In genomic region chr5:135560858-135561257, GRCh38 we compare ENCODE assay signal across 8 cellular contexts. TPM values are rescaled to one million over a fixed set of nuclear protein-coding genes. Genes with fewer than 3 reads are reported as not detected.
A peak's percentile ranks its signal among the peaks of the same experiment; 100 is the strongest.
DNase-seq lines count a peak whose midpoint lies in the region; ATAC-seq and TF ChIP-seq lines count a peak whose summit lies in the region.

No MANE protein-coding gene starts in this region.

- H3K27me3 ChIP-seq in CD4-positive, alpha-beta T cell (ENCODE audit: control insufficient read depth, insufficient read depth, low read length) = peaks cover 15% of the 10 kb centered on the region

- peak; percentile 68 for ATAC-seq in CD4-positive, alpha-beta T cell (ENCODE audit: poor library complexity)
- peak; percentile 99 for ATAC-seq in HG03354 (IDR thresholded peaks at IDR 0.05; ENCODE audit: poor library complexity, severe bottlenecking, unreplicated experiment)

- peak; percentile 49 for TF ChIP-seq CTCF in CD4-positive, alpha-beta T cell (IDR thresholded peaks at IDR 0.05)

- H3K4me3 Mint-ChIP-seq in CD4-positive, alpha-beta T cell = no peak overlapping the region

- POLR2A ChIA-PET in CD4-positive, alpha-beta T cell (lab: Charles Lee) = no interaction called here

- H3K27me3 Mint-ChIP-seq in CD4-positive, alpha-beta T cell = peaks cover 52% of the 10 kb centered on the region

- no peaks in the 10 kb centered on the region for H3K36me3 Mint-ChIP-seq in CD4-positive, alpha-beta T cell (ENCODE audit: low read depth)

- no peak overlapping the region for H3K27ac ChIP-seq in CD4-positive, alpha-beta T cell (ENCODE audit: low read depth, low read length)

- H3K9me3 Mint-ChIP-seq in CD4-positive, alpha-beta T cell = no peaks in the 10 kb centered on the region

- DNase-seq in CD4-positive, alpha-beta T cell = peak; percentile 12 to 60 (median 38)
- DNase-seq in GM19240 (ENCODE audit: insufficient read length, low spot score) = peak; percentile 76
- DNase-seq in NCI-H510A (lab: John Stamatoyannopoulos, UW) = peak; percentile 29
- peak; percentile 52 for DNase-seq in activated CD4-positive, alpha-beta T cell treated with anti-CD3 and anti-CD28 coated beads, Interleukin-2, amount 50 U/mL, for 1 hour
- DNase-seq in effector CD4-positive, alpha-beta T cell = peak; percentile 12
- peak; percentile 90 for DNase-seq in midbrain (lab: John Stamatoyannopoulos, UW)
- DNase-seq in stimulated activated CD8-positive, alpha-beta memory T cell treated with anti-CD3 and anti-CD28 coated beads, Interleukin-7, amount 100 ng/mL, for 4 hours (ENCODE audit: low read depth in 2 of 2) = peak; percentile 15 to 29

- peaks cover 6% of the 10 kb centered on the region for H3K4me1 Mint-ChIP-seq in CD4-positive, alpha-beta T cell (ENCODE audit: low read depth)

- H3K9me3 ChIP-seq in CD4-positive, alpha-beta T cell (ENCODE audit: control insufficient read depth, low read length) = no peaks in the 10 kb centered on the region

- no peak overlapping the region for H3K27ac Mint-ChIP-seq in CD4-positive, alpha-beta T cell

- intact Hi-C loops in CD4-positive, alpha-beta T cell (cut with DNase I, micrococcal nuclease) = no loop called here

- CTCF ChIA-PET in CD4-positive, alpha-beta T cell (lab: Charles Lee) = interaction anchor here (0.8 kb wide), 1 partner anchor 12 kb away, joined by 3 read pairs; no protein-coding TSS in a partner anchor

RNA-seq across cellular contexts. Expression of gene CXCL14, which starts 17.9 kb away (rescaled TPM):
- total RNA-seq in CD4-positive, alpha-beta T cell = not detected

RNA-seq across cellular contexts. Expression of gene NEUROG1, which starts 25.1 kb away (rescaled TPM):
- not detected for total RNA-seq in CD4-positive, alpha-beta T cell

Comparison
In these comparisons a context has a peak if more than half of its experiments do, and no peak if none do; other contexts are left out.
1. DNase-seq: peak in every context shown above with its lines; median percentile 90 in midbrain; 76 in GM19240; 52 in activated CD4-positive, alpha-beta T cell treated with anti-CD3 and anti-CD28 coated beads, Interleukin-2, amount 50 U/mL, for 1 hour; 38 in CD4-positive, alpha-beta T cell; 29 in NCI-H510A; 22 in stimulated activated CD8-positive, alpha-beta memory T cell treated with anti-CD3 and anti-CD28 coated beads, Interleukin-7, amount 100 ng/mL, for 4 hours; 12 in effector CD4-positive, alpha-beta T cell.